ENCODE assay signal across 19 cellular contexts in genomic region chr13:47917022-47917574, GRCh38.
"Had no signal": no experiment of that assay in that cellular context is flagged by ENCODE, and none has a peak within 500 bp of the region (broad histone marks: within the 10 kb centered on the region; RNA-seq: fewer than 3 reads in every experiment).

No MANE protein-coding gene starts in this region.

- H3K27ac ChIP-seq: adrenal gland, esophagus muscularis mucosa, hepatocyte, left lung, upper lobe of right lung had no signal

- H3K27me3 ChIP-seq: adrenal gland, esophagus muscularis mucosa, hepatocyte, left lung, upper lobe of right lung had no signal

- H3K27ac Mint-ChIP-seq: immature natural killer cell; naive thymus-derived CD8-positive, alpha-beta T cell; progenitor cell of endocrine pancreas had no signal

- H3K4me1 Mint-ChIP-seq: central memory CD8-positive, alpha-beta T cell; immature natural killer cell had no signal

- DNase-seq: activated CD4-positive, alpha-beta T cell treated with anti-CD3 and anti-CD28 coated beads for 1 hour; activated CD4-positive, alpha-beta T cell treated with anti-CD3 and anti-CD28 coated beads, Interleukin-2, amount 50 U/mL, for 1 hour; activated T-cell treated with anti-CD3 and anti-CD28 coated beads, Interleukin-2, amount 50 U/mL, for 1 hour; adrenal gland; effector memory CD4-positive, alpha-beta T cell; glutamatergic neuron; immature natural killer cell; left lung; naive thymus-derived CD8-positive, alpha-beta T cell; retina; stimulated activated CD4-positive, alpha-beta T cell treated with anti-CD3 and anti-CD28 coated beads, Interleukin-4, amount 100 ng/mL, for 1 hour; stimulated activated naive CD4-positive, alpha-beta T cell treated with Interleukin-2 at 50 U/mL for 16 hours; upper lobe of right lung had no signal

- ATAC-seq: activated naive CD4-positive, alpha-beta T cell treated with anti-CD3 and anti-CD28 coated beads, Interleukin-2, amount 50 U/mL, for 72 hours; left lung; naive thymus-derived CD8-positive, alpha-beta T cell; upper lobe of right lung had no signal

- H3K79me2 ChIP-seq: hepatocyte had no signal

- H3K27me3 Mint-ChIP-seq: central memory CD8-positive, alpha-beta T cell; naive thymus-derived CD8-positive, alpha-beta T cell; progenitor cell of endocrine pancreas had no signal

- H3K36me3 ChIP-seq: adrenal gland, left lung, upper lobe of right lung had no signal

- H3K9me3 ChIP-seq: adrenal gland had no signal

- H3K4me3 Mint-ChIP-seq: central memory CD8-positive, alpha-beta T cell; immature natural killer cell; naive thymus-derived CD8-positive, alpha-beta T cell had no signal

- H3K4me1 ChIP-seq: adrenal gland, esophagus muscularis mucosa, left lung, upper lobe of right lung had no signal

- H3K4me3 ChIP-seq: adrenal gland, esophagus muscularis mucosa, hepatocyte, left lung, lung, upper lobe of right lung had no signal

- H3K4me2 ChIP-seq: hepatocyte had no signal

- H2AFZ ChIP-seq: hepatocyte had no signal
